8 cellular contexts compared by ENCODE assay signal in genomic region chr10:92690211-92691041, GRCh38. TPM values are rescaled to one million over a fixed set of nuclear protein-coding genes. Genes with fewer than 3 reads are reported as not detected.
DNase-seq lines count a peak whose midpoint lies in the region; ATAC-seq, FAIRE-seq and TF ChIP-seq lines count a peak whose summit lies in the region.

No MANE protein-coding gene starts in this region.

- peaks cover 24% of the 10 kb centered on the region for H3K4me1 Mint-ChIP-seq in activated T-cell treated with anti-CD3 and anti-CD28 coated beads, Interleukin-2, amount 50 U/mL, for 4 hours (ENCODE audit: low read depth)
- peaks cover 17% of the 10 kb centered on the region for H3K4me1 Mint-ChIP-seq in nephron

- POLR2A ChIA-PET in A673 (lab: Charles Lee; ENCODE audit: low non-redundant PET) = no interaction called here

- H3K27me3 ChIP-seq in A673 (replicated peaks; ENCODE audit: insufficient read depth, low read depth, low read length, poor library complexity) (no peaks in the 10 kb centered on the region), NT2/D1 (ENCODE audit: insufficient read depth, insufficient read length) (peaks cover 84% of the 10 kb centered on the region), fibroblast of lung (ENCODE audit: control insufficient read depth, insufficient read depth, low read length) (no peaks in the 10 kb centered on the region), thymus (ENCODE audit: control insufficient read depth, insufficient read depth) (peaks cover 53% of the 10 kb centered on the region)

- CTCF ChIA-PET in A673 (lab: Charles Lee) = no interaction called here

- no peaks in the 10 kb centered on the region for H3K9me3 ChIP-seq in A673 (ENCODE audit: low read depth, low read length, poor library complexity, severe bottlenecking)
- H3K9me3 ChIP-seq in NT2/D1 (ENCODE audit: insufficient read depth, low read length) = no peaks in the 10 kb centered on the region
- H3K9me3 ChIP-seq in fibroblast of lung (ENCODE audit: control insufficient read depth, insufficient read depth, low read depth, low read length) = no peaks in the 10 kb centered on the region
- no peaks in the 10 kb centered on the region for H3K9me3 ChIP-seq in thymus (ENCODE audit: control insufficient read depth)

- H3K4me1 ChIP-seq in A673 (ENCODE audit: insufficient read depth, low read length, poor library complexity, severe bottlenecking) = peaks cover 7% of the 10 kb centered on the region
- peaks cover 5% of the 10 kb centered on the region for H3K4me1 ChIP-seq in NT2/D1 (ENCODE audit: insufficient read depth, insufficient read length)
- no peaks in the 10 kb centered on the region for H3K4me1 ChIP-seq in fibroblast of lung (ENCODE audit: control insufficient read depth, extremely low read depth, insufficient read depth, low read length)
- H3K4me1 ChIP-seq in thymus (ENCODE audit: control insufficient read depth, insufficient read depth, low read length) = peaks cover 8% of the 10 kb centered on the region

- H3K4me3 ChIP-seq in A673 (ENCODE audit: low read depth, low read length, poor library complexity, severe bottlenecking) (peak overlapping the region; percentile 82), NT2/D1 (ENCODE audit: insufficient read length, low read depth) (peak overlapping the region; percentile 26), fibroblast of lung (replicated peaks in 1 of 4; ENCODE audit: control extremely low read depth in 1 of 4, insufficient read depth in 1 of 4, low read depth in 3 of 4, low read length in 4 of 4) (peak overlapping the region; percentile 52 to 75 (median 70)), thymus (ENCODE audit: low read length) (peak overlapping the region; percentile 57)

- H3K9me3 Mint-ChIP-seq in activated T-cell treated with anti-CD3 and anti-CD28 coated beads, Interleukin-2, amount 50 U/mL, for 4 hours = no peaks in the 10 kb centered on the region
- peaks cover 20% of the 10 kb centered on the region for H3K9me3 Mint-ChIP-seq in nephron

- no peaks in the 10 kb centered on the region for H3K36me3 Mint-ChIP-seq in activated T-cell treated with anti-CD3 and anti-CD28 coated beads, Interleukin-2, amount 50 U/mL, for 4 hours (ENCODE audit: insufficient read depth)
- no peaks in the 10 kb centered on the region for H3K36me3 Mint-ChIP-seq in nephron (ENCODE audit: low read depth)

- H4K20me1 ChIP-seq in fibroblast of lung (ENCODE audit: control insufficient read depth, extremely low read depth, insufficient read depth, low read length) = no peaks in the 10 kb centered on the region

- H3K27me3 Mint-ChIP-seq in activated T-cell treated with anti-CD3 and anti-CD28 coated beads, Interleukin-2, amount 50 U/mL, for 4 hours (ENCODE audit: low read depth) = peaks cover 52% of the 10 kb centered on the region
- peaks cover 95% of the 10 kb centered on the region for H3K27me3 Mint-ChIP-seq in nephron (ENCODE audit: low read depth)

- H3K27ac Mint-ChIP-seq in nephron = no peak overlapping the region

- no peak overlapping the region for H3K9ac ChIP-seq in NT2/D1 (ENCODE audit: insufficient read length, low read depth)
- H3K9ac ChIP-seq in fibroblast of lung (ENCODE audit: insufficient read depth, low read length) = peak overlapping the region; percentile 57

- H3K36me3 ChIP-seq in A673 (ENCODE audit: insufficient read depth, low read length, poor library complexity, severe bottlenecking) (peaks cover 3% of the 10 kb centered on the region), NT2/D1 (ENCODE audit: insufficient read depth, insufficient read length, low read length) (no peaks in the 10 kb centered on the region), fibroblast of lung (ENCODE audit: control insufficient read depth, insufficient read depth, low read length) (no peaks in the 10 kb centered on the region), thymus (ENCODE audit: control insufficient read depth, insufficient read depth) (no peaks in the 10 kb centered on the region)

- H3K79me2 ChIP-seq in fibroblast of lung (ENCODE audit: control insufficient read depth, insufficient read depth, low read length) = peaks cover 5% of the 10 kb centered on the region

- H3K27ac ChIP-seq in A673 (ENCODE audit: low read depth, low read length, poor library complexity, severe bottlenecking) = peak overlapping the region; percentile 47
- H3K27ac ChIP-seq in fibroblast of lung (ENCODE audit: insufficient read depth, low read length) = peak overlapping the region; percentile 65
- peak overlapping the region; percentile 10 for H3K27ac ChIP-seq in thymus (ENCODE audit: low read depth)

- no peak for FAIRE-seq in urothelium cell line (lab: Jason Lieb, UNC)

- peak overlapping the region; percentile 70 for H2AFZ ChIP-seq in fibroblast of lung (ENCODE audit: low read length)

- H3K4me3 Mint-ChIP-seq in activated T-cell treated with anti-CD3 and anti-CD28 coated beads, Interleukin-2, amount 50 U/mL, for 4 hours = peak overlapping the region; percentile 73
- peak overlapping the region; percentile 68 to 80 (median 76) for H3K4me3 Mint-ChIP-seq in nephron

- peak; percentile 33 for ATAC-seq in GM21619 (IDR thresholded peaks at IDR 0.05; ENCODE audit: unreplicated experiment)
- ATAC-seq in activated T-cell treated with anti-CD3 and anti-CD28 coated beads, Interleukin-2, amount 50 U/mL, for 4 hours = peak; percentile 52 to 64

- under 1% methylated on average over 77 of the region's 77 CpGs for WGBS in thymus

- BruUV-seq in A673 (replicated peaks; lab: Mats Ljungman, UMichigan) = no TSS peak

- TF ChIP-seq CTCF in A673 (conservative IDR thresholded peaks at IDR 0.05; ENCODE audit: low read depth, low read length) (no peak), fibroblast of lung (conservative IDR thresholded peaks at IDR 0.05 in 1 of 2, IDR thresholded peaks at IDR 0.05 in 1 of 2; ENCODE audit: low read depth in 1 of 2, low read length in 2 of 2) (no peak), nephron (IDR thresholded peaks at IDR 0.05; ENCODE audit: unreplicated experiment in 3 of 3) (no peak)

- intact Hi-C loops in A673 (cut with micrococcal nuclease; ENCODE audit: unreplicated experiment) = no loop called here

- peak overlapping the region; percentile 38 for H3K4me2 ChIP-seq in fibroblast of lung (ENCODE audit: extremely low read depth, insufficient read depth, low read length)

- peak; percentile 41 for DNase-seq in A673 (ENCODE audit: low spot score)
- no peak for DNase-seq in NT2/D1 (ENCODE audit: low read depth, low spot score)
- DNase-seq in activated T-cell treated with anti-CD3 and anti-CD28 coated beads, Interleukin-2, amount 50 U/mL, for 4 hours = peak; percentile 52
- peak; percentile 64 to 75 for DNase-seq in fibroblast of lung (ENCODE audit: low read depth in 2 of 2)
- no peak for DNase-seq in urothelium cell line (ENCODE audit: low spot score)

RNA-seq across cellular contexts. Expression of gene HHEX, which starts 0.7 kb away (rescaled TPM):
- total RNA-seq in A673 (2021) (8.4 and 12.1 TPM in 2 replicates), fibroblast of lung (3.1 and 3.5 TPM in 2 replicates)
- 1 to 10 TPM in 1 of 3 donors, under 1 TPM in 2; 0.50 to 1.0 (median 0.53) TPM for total RNA-seq in activated T-cell treated with anti-CD3 and anti-CD28 coated beads, Interleukin-2, amount 50 U/mL, for 4 hours
- polyA plus RNA-seq in fibroblast of lung (2.9 and 13.2 TPM in 2 replicates), thymus (13.5 TPM)
- 2.9 and 14.3 TPM in 2 replicates for polyA plus RNA-seq in fibroblast of lung (2012)
- polyA minus RNA-seq in fibroblast of lung (ENCODE audit: low replicate concordance) = 4.2 and 4.4 TPM in 2 replicates

Comparison
In these comparisons a context has a peak if more than half of its experiments do, and no peak if none do; other contexts are left out.
1. DNase-seq: peak in A673 (single experiment), activated T-cell treated with anti-CD3 and anti-CD28 coated beads, Interleukin-2, amount 50 U/mL, for 4 hours (single experiment) and fibroblast of lung (2 of 2); none in NT2/D1 (single experiment) and urothelium cell line (single experiment).
2. H3K27ac ChIP-seq: peak in every context shown above with its lines; median percentile 65 in fibroblast of lung; 47 in A673; 10 in thymus.
3. H3K4me3 ChIP-seq: peak in every context shown above with its lines; median percentile 82 in A673; 70 in fibroblast of lung; 57 in thymus; 26 in NT2/D1.